ENCODE assay signal across 15 cellular contexts in the genomic region with DNA sequence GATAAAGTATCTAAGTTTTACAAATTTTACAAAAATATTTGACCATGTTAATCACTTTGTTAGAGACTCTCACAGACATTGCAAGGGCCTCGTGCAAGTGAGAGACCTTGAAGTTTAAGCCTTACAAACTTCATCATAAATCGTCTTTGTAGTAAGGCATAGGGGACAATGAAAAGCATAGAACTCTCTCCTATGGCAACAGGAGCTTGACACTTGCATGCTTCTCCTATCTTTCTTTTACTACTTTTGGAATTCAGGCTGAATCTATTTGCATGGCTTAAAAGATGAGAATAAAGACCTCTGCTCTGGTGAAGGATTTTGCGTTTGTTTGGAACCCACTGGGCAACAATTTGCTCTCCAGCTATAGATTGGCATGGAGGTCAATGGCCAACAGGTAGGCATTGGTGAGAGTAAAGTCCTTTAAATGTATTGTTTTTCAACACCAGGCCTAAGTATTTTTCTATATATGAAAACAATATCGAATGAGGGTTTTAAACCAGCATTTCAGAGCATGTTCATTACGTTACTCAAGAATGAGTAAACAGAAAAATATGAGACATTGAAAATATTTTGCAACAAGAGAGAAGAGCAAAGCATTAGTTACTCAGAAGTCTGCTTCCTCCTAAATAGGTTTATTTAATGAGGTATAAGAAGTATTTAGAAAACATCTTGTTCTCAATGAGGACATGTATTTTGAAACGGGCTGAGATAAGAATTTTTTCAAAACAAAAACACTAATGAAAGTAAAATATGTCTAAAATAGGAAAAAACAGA.
A peak's percentile ranks its signal among the peaks of the same experiment; 100 is the strongest.
DNase-seq lines count a peak whose midpoint lies in the region; ATAC-seq and TF ChIP-seq lines count a peak whose summit lies in the region.
"Had no signal": no experiment of that assay in that cellular context is flagged by ENCODE, and none has a peak within 500 bp of the region (broad histone marks: within the 10 kb centered on the region; RNA-seq: fewer than 3 reads in every experiment).

No MANE protein-coding gene starts in this region.

- 48 to 49% methylated on average over 6 of the region's 6 CpGs for WGBS in GM23248 (ENCODE audit: low coverage in 1 of 2, low lambda C conversion rate in 2 of 2, missing lambda C conversion rate in 2 of 2), 2 experiments
- 76% methylated on average over 6 of the region's 6 CpGs for WGBS in body of pancreas, 2 donors

- H3K4me2 ChIP-seq in GM23248 (ENCODE audit: unreplicated experiment) = peak overlapping the region; percentile 62

- peak overlapping the region; percentile 47 for H2AFZ ChIP-seq in GM23248

- ATAC-seq in body of pancreas (peak; percentile 40), foreskin keratinocyte (peak; percentile 69), HG02840 (IDR thresholded peaks at IDR 0.05; ENCODE audit: low FRiP score, unreplicated experiment) (no peak)
- ATAC-seq: activated T-helper 17 cell treated with anti-CD3 and anti-CD28 coated beads, Interleukin-2, amount 50 U/mL, for 72 hours had no signal

- TF ChIP-seq CTCF in body of pancreas (IDR thresholded peaks at IDR 0.05) (no peak), foreskin keratinocyte (conservative IDR thresholded peaks at IDR 0.05) (no peak), uterus (IDR thresholded peaks at IDR 0.05) (no peak)

- H3K4me3 ChIP-seq in GM23248 (0 out of 2 replicates have a peak overlapping the region, but pooled peaks have one; percentile 15), body of pancreas (no peak overlapping the region), uterus (no peak overlapping the region)
- H3K4me3 ChIP-seq: tibial artery had no signal

- H3K27me3 ChIP-seq in GM23248 (replicated peaks; ENCODE audit: insufficient read depth) = no peaks in the 10 kb centered on the region
- H3K27me3 ChIP-seq in body of pancreas = no peaks in the 10 kb centered on the region
- H3K27me3 ChIP-seq in foreskin keratinocyte = no peaks in the 10 kb centered on the region
- no peaks in the 10 kb centered on the region for H3K27me3 ChIP-seq in uterus
- H3K27me3 ChIP-seq: tibial artery had no signal

- H3K4me1 ChIP-seq in GM23248 (ENCODE audit: insufficient read depth) = peaks cover 18% of the 10 kb centered on the region
- H3K4me1 ChIP-seq in body of pancreas = no peaks in the 10 kb centered on the region
- H3K4me1 ChIP-seq in foreskin keratinocyte = peaks cover 20% of the 10 kb centered on the region
- no peaks in the 10 kb centered on the region for H3K4me1 ChIP-seq in uterus
- H3K4me1 ChIP-seq: tibial artery had no signal

- peak overlapping the region; percentile 36 for H3K27ac ChIP-seq in GM23248
- H3K27ac ChIP-seq in body of pancreas = no peak overlapping the region
- no peak overlapping the region for H3K27ac ChIP-seq in foreskin keratinocyte
- peak overlapping the region; percentile 62 to 69 for H3K27ac ChIP-seq in uterus
- H3K27ac ChIP-seq: tibial artery had no signal

- H3K79me2 ChIP-seq in GM23248 (ENCODE audit: insufficient read depth) = no peaks in the 10 kb centered on the region

- H3K9me3 ChIP-seq in GM23248 (ENCODE audit: low read depth) (no peaks in the 10 kb centered on the region), body of pancreas (no peaks in the 10 kb centered on the region), uterus (no peaks in the 10 kb centered on the region)
- H3K9me3 ChIP-seq: tibial artery had no signal

- H4K20me1 ChIP-seq in GM23248 (ENCODE audit: insufficient read depth) = no peaks in the 10 kb centered on the region

- H3F3A ChIP-seq in GM23248 (ENCODE audit: insufficient read depth) = peaks cover 19% of the 10 kb centered on the region

- H3K9ac ChIP-seq in GM23248 = no peak overlapping the region

- H3K36me3 ChIP-seq in GM23248 (ENCODE audit: low read depth) (no peaks in the 10 kb centered on the region), body of pancreas (replicated peaks in 1 of 2; ENCODE audit: insufficient read depth in 1 of 2, low read depth in 2 of 2) (no peaks in the 10 kb centered on the region), uterus (no peaks in the 10 kb centered on the region)
- H3K36me3 ChIP-seq: tibial artery had no signal

- peak; percentile 79 for DNase-seq in GM23248
- DNase-seq in body of pancreas = no peak
- peak; percentile 65 to 75 for DNase-seq in foreskin keratinocyte
- DNase-seq in uterus = no peak
- no peak for DNase-seq in retina
- DNase-seq in AML-193 (lab: John Stamatoyannopoulos, UW) = no peak
- DNase-seq: aorta, COR-L47, glutamatergic neuron, kidney glomerular epithelial cell, MV-4-11, NCI-H2171, tibial artery had no signal

- no peaks in the 10 kb centered on the region for H3K9me2 ChIP-seq in GM23248 (ENCODE audit: insufficient read depth)

- no peak for TF ChIP-seq POLR2A in body of pancreas (IDR thresholded peaks at IDR 0.05)
- no peak for TF ChIP-seq POLR2A in uterus (IDR thresholded peaks at IDR 0.05)

- intact Hi-C loops in body of pancreas (cut with DNase I) = no loop called here
- intact Hi-C loops in uterus (cut with DNase I; ENCODE audit: low total_unique reads) = no loop called here

- in situ Hi-C loops in GM23248 (cut with MboI) = loop anchor here (25.0 kb wide), 1 partner anchor 1025 kb away; no protein-coding TSS in a partner anchor

Comparison
In these comparisons a context has a peak if more than half of its experiments do, and no peak if none do; other contexts are left out.
1. DNase-seq: peak in GM23248 (single experiment) and foreskin keratinocyte (2 of 2); none in body of pancreas (0 of 4), uterus (0 of 2), retina (single experiment) and AML-193 (0 of 2).
2. H3K27ac ChIP-seq: peak in GM23248 (single experiment) and uterus (2 of 2); none in body of pancreas (0 of 4) and foreskin keratinocyte (single experiment).